22 cellular contexts compared by ENCODE assay signal in genomic region chr3:129559565-129560079, GRCh38. TPM values are rescaled to one million over a fixed set of nuclear protein-coding genes. Genes with fewer than 3 reads are reported as not detected.
DNase-seq lines count a peak whose midpoint lies in the region; ATAC-seq and TF ChIP-seq lines count a peak whose summit lies in the region.
"Had no signal": no experiment of that assay in that cellular context is flagged by ENCODE, and none has a peak within 500 bp of the region (broad histone marks: within the 10 kb centered on the region; RNA-seq: fewer than 3 reads in every experiment).

No MANE protein-coding gene starts in this region.

- no peak for TF ChIP-seq EP300 in suprapubic skin (IDR thresholded peaks at IDR 0.05)

- no peak for TF ChIP-seq CTCF in adrenal gland (IDR thresholded peaks at IDR 0.05)
- TF ChIP-seq CTCF in suprapubic skin (IDR thresholded peaks at IDR 0.05) = no peak
- no peak for TF ChIP-seq CTCF in MCF 10A (IDR thresholded peaks at IDR 0.05; ENCODE audit: unreplicated experiment)

- H3K9ac ChIP-seq in BLaER1 treated with 17β-estradiol and CSF1 and Interleukin-3, amounts not matched to agents 10 nM and 100 nM = peak overlapping the region; percentile 62 to 79 (median 74); a peak in 19 of 22 replicates

- peak overlapping the region in 9 of 10 experiments; percentile 25 to 65 (median 52); a peak in 17 of 20 replicates for H3K4me3 ChIP-seq in BLaER1 treated with 17β-estradiol and CSF1 and Interleukin-3, amounts not matched to agents 10 nM and 100 nM
- H3K4me3 ChIP-seq in adrenal gland = no peak overlapping the region
- H3K4me3 ChIP-seq in mesodermal cell (ENCODE audit: extremely low read depth, insufficient read depth, low read length, poor library complexity, severe bottlenecking) = no peak overlapping the region
- H3K4me3 ChIP-seq in suprapubic skin = no peak overlapping the region
- H3K4me3 ChIP-seq: thyroid gland had no signal

- H3K9me3 ChIP-seq in BLaER1 treated with 17β-estradiol and CSF1 and Interleukin-3, amounts not matched to agents 10 nM and 100 nM (replicated peaks in 1 of 11) = no peaks in the 10 kb centered on the region
- H3K9me3 ChIP-seq in adrenal gland (replicated peaks in 1 of 3) (no peaks in the 10 kb centered on the region), mesodermal cell (ENCODE audit: control insufficient read depth, low read length) (no peaks in the 10 kb centered on the region), suprapubic skin (no peaks in the 10 kb centered on the region)
- H3K9me3 ChIP-seq: thyroid gland had no signal

- H3K4me1 ChIP-seq in BLaER1 treated with 17β-estradiol and CSF1 and Interleukin-3, amounts not matched to agents 10 nM and 100 nM = peaks cover 76 to 100% (median 87%) of the 10 kb centered on the region in 10 experiments
- H3K4me1 ChIP-seq in adrenal gland (replicated peaks in 1 of 2) (peaks cover 37 to 52% of the 10 kb centered on the region in 2 donors), mesodermal cell (ENCODE audit: control insufficient read depth, insufficient read depth, low read length, poor library complexity, severe bottlenecking) (peaks cover 58% of the 10 kb centered on the region), suprapubic skin (peaks cover 71% of the 10 kb centered on the region)

- CTCF ChIA-PET in MCF 10A (lab: Yijun Ruan, JAX) = no interaction called here

- no peak overlapping the region for H3K4me3 Mint-ChIP-seq in MCF 10A (ENCODE audit: unreplicated experiment)
- H3K4me3 Mint-ChIP-seq: activated CD4-positive, alpha-beta T cell treated with anti-CD3 and anti-CD28 coated beads for 36 hours; activated naive CD4-positive, alpha-beta T cell treated with anti-CD3 and anti-CD28 coated beads for 36 hours; brain; CD14-positive monocyte had no signal

- BruUV-seq in MCF 10A (replicated peaks; lab: Mats Ljungman, UMichigan) = no TSS peak

- no peaks in the 10 kb centered on the region for H3K27me3 ChIP-seq in BLaER1 treated with 17β-estradiol and CSF1 and Interleukin-3, amounts not matched to agents 10 nM and 100 nM
- H3K27me3 ChIP-seq in adrenal gland = no peaks in the 10 kb centered on the region
- no peaks in the 10 kb centered on the region for H3K27me3 ChIP-seq in suprapubic skin
- H3K27me3 ChIP-seq: thyroid gland had no signal

- peaks cover 7% of the 10 kb centered on the region for H3K4me1 Mint-ChIP-seq in MCF 10A (ENCODE audit: insufficient read depth, unreplicated experiment)
- H3K4me1 Mint-ChIP-seq: activated CD4-positive, alpha-beta T cell treated with anti-CD3 and anti-CD28 coated beads for 36 hours had no signal

- POLR2A ChIA-PET in MCF 10A (lab: Yijun Ruan, JAX) = no interaction called here

- H3K27ac Mint-ChIP-seq in MCF 10A (ENCODE audit: low read depth, unreplicated experiment) = no peak overlapping the region
- H3K27ac Mint-ChIP-seq: activated CD4-positive, alpha-beta T cell treated with anti-CD3 and anti-CD28 coated beads for 36 hours; activated naive CD4-positive, alpha-beta T cell treated with anti-CD3 and anti-CD28 coated beads for 36 hours had no signal

- TF ChIP-seq POLR2A in adrenal gland (IDR thresholded peaks at IDR 0.05) (no peak), suprapubic skin (IDR thresholded peaks at IDR 0.05) (no peak)

- DNase-seq in adrenal gland = no peak
- no peak for DNase-seq in suprapubic skin (ENCODE audit: low spot score in 2 of 2)
- DNase-seq in MCF 10A (ENCODE audit: unreplicated experiment) = no peak
- no peak for DNase-seq in retina
- no peak for DNase-seq in NCI-H510A treated with DMSO at 0.1 percent for 48 hours (lab: John Stamatoyannopoulos, UW)
- DNase-seq: activated CD4-positive, alpha-beta T cell treated with anti-CD3 and anti-CD28 coated beads for 36 hours; activated CD8-positive, alpha-beta memory T cell treated with anti-CD3 and anti-CD28 coated beads, Interleukin-2, amount 50 U/mL, for 4 hours; activated naive CD4-positive, alpha-beta T cell treated with anti-CD3 and anti-CD28 coated beads for 36 hours; DND-41; effector memory CD8-positive, alpha-beta T cell; NCI-H2029 treated with DMSO at 0.1 percent for 48 hours; RPMI8226; T-helper 2 cell had no signal

- peak overlapping the region; percentile 49 to 88 (median 81); a peak in 21 of 22 replicates for H3K27ac ChIP-seq in BLaER1 treated with 17β-estradiol and CSF1 and Interleukin-3, amounts not matched to agents 10 nM and 100 nM
- H3K27ac ChIP-seq in adrenal gland (peak overlapping the region in 4 of 5 donors; percentile 55 to 93 (median 84)), mesodermal cell (ENCODE audit: low read depth, low read length, severe bottlenecking) (peak overlapping the region; percentile 73), suprapubic skin (peak overlapping the region; percentile 86)

- ATAC-seq in GM21529 (IDR thresholded peaks at IDR 0.05; ENCODE audit: unreplicated experiment) = no peak
- ATAC-seq: activated CD4-positive, alpha-beta T cell treated with anti-CD3 and anti-CD28 coated beads for 36 hours; effector memory CD8-positive, alpha-beta T cell had no signal

- peak overlapping the region; percentile 80 to 97 (median 95) for H3K4me2 ChIP-seq in BLaER1 treated with 17β-estradiol and CSF1 and Interleukin-3, amounts not matched to agents 10 nM and 100 nM

- peaks cover 6% of the 10 kb centered on the region for H3K36me3 Mint-ChIP-seq in MCF 10A (ENCODE audit: insufficient read depth, unreplicated experiment)
- H3K36me3 Mint-ChIP-seq: brain had no signal

- peaks cover 0 to 93% (median 5%) of the 10 kb centered on the region in 11 experiments; a peak in 11 of 22 replicates for H4K20me1 ChIP-seq in BLaER1 treated with 17β-estradiol and CSF1 and Interleukin-3, amounts not matched to agents 10 nM and 100 nM

- intact Hi-C loops in adrenal gland (cut with DNase I) (no loop called here), MCF 10A (cut with micrococcal nuclease) (no loop called here)

- H3K36me3 ChIP-seq in BLaER1 treated with 17β-estradiol and CSF1 and Interleukin-3, amounts not matched to agents 10 nM and 100 nM = peaks cover 60 to 98% (median 77%) of the 10 kb centered on the region in 11 experiments
- H3K36me3 ChIP-seq in adrenal gland (replicated peaks in 1 of 2) (peaks cover 0 to 57% of the 10 kb centered on the region in 2 donors), mesodermal cell (ENCODE audit: control insufficient read depth, insufficient read depth, low read length) (peaks cover 87% of the 10 kb centered on the region), suprapubic skin (peaks cover 42% of the 10 kb centered on the region)

- H3K9me3 Mint-ChIP-seq in MCF 10A (ENCODE audit: unreplicated experiment) = no peaks in the 10 kb centered on the region
- H3K9me3 Mint-ChIP-seq: activated naive CD4-positive, alpha-beta T cell treated with anti-CD3 and anti-CD28 coated beads for 36 hours; brain; CD14-positive monocyte; effector memory CD8-positive, alpha-beta T cell had no signal

- WGBS in adrenal gland, 4 donors = 77 to 84% (median 81%) methylated on average over 11 to 20 of the region's 20 CpGs
- 92 to 96% methylated on average over 15 to 20 of the region's 20 CpGs for WGBS in mesodermal cell (ENCODE audit: insufficient coverage in 2 of 2), 2 experiments
- WGBS in suprapubic skin = 90% methylated on average over 7 of the region's 20 CpGs

- no peaks in the 10 kb centered on the region for H3K27me3 Mint-ChIP-seq in MCF 10A (ENCODE audit: insufficient read depth, unreplicated experiment)
- H3K27me3 Mint-ChIP-seq: activated CD4-positive, alpha-beta T cell treated with anti-CD3 and anti-CD28 coated beads for 36 hours; effector memory CD8-positive, alpha-beta T cell had no signal

RNA-seq across cellular contexts. Expression of gene H1-8, which starts 16.6 kb away (rescaled TPM):
- not detected for total RNA-seq in adrenal gland
- not detected for polyA plus RNA-seq in adrenal gland
- polyA plus RNA-seq in mesodermal cell (2013, experiment 1 of 2) = 2.0 TPM
- polyA plus RNA-seq in mesodermal cell (2013, experiment 2 of 2) = 3.0 TPM
- not detected for total RNA-seq in suprapubic skin
- not detected in 2 replicates for total RNA-seq in MCF 10A (2022)
- total RNA-seq: activated CD4-positive, alpha-beta T cell treated with anti-CD3 and anti-CD28 coated beads for 36 hours; activated naive CD4-positive, alpha-beta T cell treated with anti-CD3 and anti-CD28 coated beads for 36 hours; frontal cortex; H4; mesenteric fat pad; thyroid gland had no signal
- polyA plus RNA-seq: CD14-positive monocyte had no signal

RNA-seq across cellular contexts. Expression of gene RHO, which starts 31.2 kb away (rescaled TPM):
- not detected for total RNA-seq in adrenal gland
- not detected for polyA plus RNA-seq in adrenal gland
- not detected for polyA plus RNA-seq in mesodermal cell (2013, experiment 1 of 2)
- not detected for polyA plus RNA-seq in mesodermal cell (2013, experiment 2 of 2)
- total RNA-seq in suprapubic skin = not detected
- total RNA-seq in MCF 10A (2022) = not detected in 2 replicates
- total RNA-seq: activated CD4-positive, alpha-beta T cell treated with anti-CD3 and anti-CD28 coated beads for 36 hours; activated naive CD4-positive, alpha-beta T cell treated with anti-CD3 and anti-CD28 coated beads for 36 hours; frontal cortex; H4; mesenteric fat pad; thyroid gland had no signal
- polyA plus RNA-seq: CD14-positive monocyte had no signal

RNA-seq across cellular contexts. Expression of gene PLXND1, which starts 46.9 kb away (rescaled TPM):
- total RNA-seq in adrenal gland (100 to 1,000 TPM; 101 to 191 (median 149) TPM), suprapubic skin (10 to 100 TPM; 19.0 to 51.0 (median 30.8) TPM), MCF 10A (2022) (5.6 and 6.2 TPM in 2 replicates)
- 100 to 1,000 TPM in 2 of 3 donors, 10 to 100 TPM in 1; 41.2 to 370 (median 130) TPM for polyA plus RNA-seq in adrenal gland
- polyA plus RNA-seq in mesodermal cell (2013, experiment 1 of 2) = 443 TPM
- polyA plus RNA-seq in mesodermal cell (2013, experiment 2 of 2) = 298 TPM

Comparison
In these comparisons a context has a peak if more than half of its experiments do, and no peak if none do; other contexts are left out.
1. H3K4me3 ChIP-seq: peak in BLaER1 treated with 17β-estradiol and CSF1 and Interleukin-3, amounts not matched to agents 10 nM and 100 nM (9 of 10); none in adrenal gland (0 of 4), mesodermal cell (single experiment) and suprapubic skin (single experiment).
2. Peak in every context shown above with its lines, with median percentiles within 50 percentile points of each other: H3K27ac ChIP-seq.